ENCODE assay signal across 14 cellular contexts in genomic region chr20:45039470-45039811, GRCh38.
DNase-seq lines count a peak whose midpoint lies in the region; ATAC-seq and TF ChIP-seq lines count a peak whose summit lies in the region.
"Had no signal": no experiment of that assay in that cellular context is flagged by ENCODE, and none has a peak within 500 bp of the region (broad histone marks: within the 10 kb centered on the region; RNA-seq: fewer than 3 reads in every experiment).

No MANE protein-coding gene starts in this region.

- CTCF ChIA-PET in MCF 10A (lab: Yijun Ruan, JAX), result interaction anchor here (0.7 to 3.4 kb wide), 5 partner anchors 10 to 252 kb away, joined by 3 to 17 read pairs (median 4); no protein-coding TSS in a partner anchor

- peak overlapping the region; percentile 95 for H3K27ac Mint-ChIP-seq in MCF 10A (ENCODE audit: low read depth, unreplicated experiment)
- H3K27ac Mint-ChIP-seq: activated naive CD8-positive, alpha-beta T cell treated with anti-CD3 and anti-CD28 coated beads, Interleukin-2, amount 10 ng/mL, durations not matched to agents 7 days and 5 days had no signal

- H3K27me3 Mint-ChIP-seq in MCF 10A (ENCODE audit: insufficient read depth, unreplicated experiment), result no peaks in the 10 kb centered on the region
- H3K27me3 Mint-ChIP-seq: activated naive CD8-positive, alpha-beta T cell treated with anti-CD3 and anti-CD28 coated beads, Interleukin-2, amount 10 ng/mL, durations not matched to agents 7 days and 5 days had no signal

- no peak overlapping the region for H3K4me3 ChIP-seq in breast epithelium
- no peak overlapping the region for H3K4me3 ChIP-seq in SJSA1
- H3K4me3 ChIP-seq in fibroblast of the aortic adventitia (ENCODE audit: low read depth, low read length), result no peak overlapping the region
- no peak overlapping the region for H3K4me3 ChIP-seq in tibial nerve
- no peak overlapping the region for H3K4me3 ChIP-seq in BE2C (ENCODE audit: low read depth, low read length)
- H3K4me3 ChIP-seq: colonic mucosa had no signal

- H3K36me3 Mint-ChIP-seq in MCF 10A (ENCODE audit: insufficient read depth, unreplicated experiment), result no peaks in the 10 kb centered on the region

- peak; percentile 21 to 32 for TF ChIP-seq EP300 in tibial nerve (IDR thresholded peaks at IDR 0.05)

- POLR2A ChIA-PET in MCF 10A (lab: Yijun Ruan, JAX), result interaction anchor here (0.6 to 5.9 kb wide), 12 partner anchors 10 to 306 kb away, joined by 3 to 80 read pairs (median 4); partner anchors contain the start of gene TOMM34

- peaks cover 0 to 6% of the 10 kb centered on the region in 2 donors for H3K4me1 ChIP-seq in breast epithelium
- peaks cover 84% of the 10 kb centered on the region for H3K4me1 ChIP-seq in SJSA1 (replicated peaks)
- H3K4me1 ChIP-seq in tibial nerve, result peaks cover 0 to 48% (median 12%) of the 10 kb centered on the region in 4 donors
- H3K4me1 ChIP-seq in BE2C, result peaks cover 11% of the 10 kb centered on the region
- H3K4me1 ChIP-seq: colonic mucosa had no signal

- ATAC-seq in HG02571 (IDR thresholded peaks at IDR 0.05; ENCODE audit: unreplicated experiment) (no peak), GM19035 (IDR thresholded peaks at IDR 0.05; ENCODE audit: unreplicated experiment) (no peak)

- H3K4me1 Mint-ChIP-seq in MCF 10A (ENCODE audit: insufficient read depth, unreplicated experiment), result peaks cover 63% of the 10 kb centered on the region

- H3K36me3 ChIP-seq in breast epithelium, result no peaks in the 10 kb centered on the region
- no peaks in the 10 kb centered on the region for H3K36me3 ChIP-seq in SJSA1
- no peaks in the 10 kb centered on the region for H3K36me3 ChIP-seq in tibial nerve
- no peaks in the 10 kb centered on the region; the same call in 1 of the 2 replicates for H3K36me3 ChIP-seq in BE2C
- H3K36me3 ChIP-seq: colonic mucosa had no signal

- H3K27ac ChIP-seq in breast epithelium (no peak overlapping the region), SJSA1 (peak overlapping the region; percentile 87), tibial nerve (peak overlapping the region in 2 of 4 donors; percentile 23 to 63)
- H3K27ac ChIP-seq: colonic mucosa had no signal

- H3K27me3 ChIP-seq in breast epithelium (no peaks in the 10 kb centered on the region), SJSA1 (replicated peaks) (no peaks in the 10 kb centered on the region), tibial nerve (no peaks in the 10 kb centered on the region), BE2C (no peaks in the 10 kb centered on the region)
- H3K27me3 ChIP-seq: colonic mucosa had no signal

- H3K9me3 Mint-ChIP-seq in MCF 10A (ENCODE audit: unreplicated experiment), result no peaks in the 10 kb centered on the region
- H3K9me3 Mint-ChIP-seq: activated naive CD8-positive, alpha-beta T cell treated with anti-CD3 and anti-CD28 coated beads, Interleukin-2, amount 10 ng/mL, durations not matched to agents 7 days and 5 days had no signal

- TF ChIP-seq CTCF in MCF 10A (IDR thresholded peaks at IDR 0.05; ENCODE audit: unreplicated experiment) (no peak), breast epithelium (IDR thresholded peaks at IDR 0.05) (no peak), fibroblast of the aortic adventitia (IDR thresholded peaks at IDR 0.05; ENCODE audit: insufficient read depth, low read length) (no peak), tibial nerve (IDR thresholded peaks at IDR 0.05) (no peak), BE2C (IDR thresholded peaks at IDR 0.05; ENCODE audit: low read depth, low read length) (no peak)

- BruUV-seq in MCF 10A (replicated peaks; lab: Mats Ljungman, UMichigan), result no TSS peak

- intact Hi-C loops in MCF 10A (cut with micrococcal nuclease), result no loop called here
- intact Hi-C loops in breast epithelium (cut with DNase I; ENCODE audit: low total_unique reads), result no loop called here

- no peak for DNase-seq in MCF 10A (ENCODE audit: unreplicated experiment)
- no peak for DNase-seq in breast epithelium (ENCODE audit: low spot score in 2 of 2)
- DNase-seq in SJSA1 (ENCODE audit: low read depth in 1 of 2, low spot score in 2 of 2), result no peak
- DNase-seq in fibroblast of the aortic adventitia (ENCODE audit: low read depth), result peak; percentile 57
- DNase-seq in tibial nerve (ENCODE audit: low spot score in 2 of 2), result no peak
- no peak for DNase-seq in BE2C
- DNase-seq: activated naive CD8-positive, alpha-beta T cell treated with anti-CD3 and anti-CD28 coated beads, Interleukin-2, amount 10 ng/mL, durations not matched to agents 7 days and 5 days; colonic mucosa; islet precursor cell; MM.1S; NCI-H2227 treated with DMSO at 0.1 percent for 48 hours; stimulated activated CD4-positive, alpha-beta T cell treated with anti-CD3 and anti-CD28 coated beads, Interleukin-1b, Interleukin-23, amount 100 ng/mL, for 48 hours had no signal

- TF ChIP-seq POLR2A in breast epithelium (IDR thresholded peaks at IDR 0.05) (no peak), tibial nerve (IDR thresholded peaks at IDR 0.05) (no peak)

- H3K4me3 Mint-ChIP-seq in MCF 10A (ENCODE audit: unreplicated experiment), result no peak overlapping the region
- H3K4me3 Mint-ChIP-seq: activated naive CD8-positive, alpha-beta T cell treated with anti-CD3 and anti-CD28 coated beads, Interleukin-2, amount 10 ng/mL, durations not matched to agents 7 days and 5 days had no signal

- H3K9me3 ChIP-seq in breast epithelium, result no peaks in the 10 kb centered on the region
- no peaks in the 10 kb centered on the region for H3K9me3 ChIP-seq in SJSA1 (replicated peaks)
- H3K9me3 ChIP-seq in tibial nerve, result no peaks in the 10 kb centered on the region
- no peaks in the 10 kb centered on the region for H3K9me3 ChIP-seq in BE2C
- H3K9me3 ChIP-seq: colonic mucosa had no signal

- 49 to 61% methylated on average over 1 of the region's 1 CpG for WGBS in tibial nerve, 2 donors
